In genomic region chr10:46581997-46582396, GRCh38 we compare ENCODE assay signal across 8 cellular contexts. TPM values are rescaled to one million over a fixed set of nuclear protein-coding genes. Genes with fewer than 3 reads are reported as not detected.
"Had no signal": no experiment of that assay in that cellular context is flagged by ENCODE, and none has a peak within 500 bp of the region (broad histone marks: within the 10 kb centered on the region; RNA-seq: fewer than 3 reads in every experiment).

No MANE protein-coding gene starts in this region.

RNA-seq across cellular contexts. Expression of gene SYT15, which starts 3.1 kb away (rescaled TPM):
- total RNA-seq: PC-3, SJCRH30, SK-MEL-5 had no signal

RNA-seq across cellular contexts. Expression of gene GPRIN2, which starts 25.5 kb away (rescaled TPM):
- total RNA-seq: NCI-H460, OCI-LY7, Right ventricle myocardium inferior, Right ventricle myocardium superior, RPMI7951, SJCRH30, SK-MEL-5 had no signal
